In the genomic region with DNA sequence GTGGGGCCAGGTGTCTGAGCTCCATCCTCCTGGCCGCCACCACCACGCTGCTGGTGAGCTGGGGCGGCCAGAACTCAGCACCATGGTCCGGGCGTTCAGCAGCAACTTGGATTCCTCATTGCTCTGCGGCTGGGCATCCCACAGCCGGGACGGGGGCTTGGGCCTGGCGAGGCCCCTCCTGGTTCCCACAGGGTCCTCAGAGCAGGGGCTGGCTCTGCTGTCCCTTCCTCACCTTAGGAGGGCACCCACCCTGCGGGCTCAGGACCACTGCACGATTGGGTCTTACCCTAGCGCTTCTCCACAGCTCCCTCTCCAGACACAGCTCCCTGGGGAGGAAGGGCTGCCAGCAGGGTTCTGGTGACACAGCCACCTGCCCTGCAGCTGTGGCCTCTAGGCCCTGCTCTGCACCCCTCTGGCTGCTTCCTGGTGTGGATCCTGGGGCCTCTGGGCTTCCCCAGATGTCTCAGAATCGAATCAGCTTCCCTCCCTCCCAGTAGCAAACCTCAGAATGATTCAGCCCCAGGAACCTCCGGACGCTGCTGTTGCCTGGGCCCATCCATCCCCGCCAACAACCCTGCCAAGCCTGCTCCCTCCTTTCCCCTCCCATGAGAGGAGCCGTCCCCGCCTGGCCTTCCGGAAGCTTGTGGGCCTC, we compare ENCODE assay signal across 9 cellular contexts. TPM values are rescaled to one million over a fixed set of nuclear protein-coding genes. Genes with fewer than 3 reads are reported as not detected.
DNase-seq lines count a peak whose midpoint lies in the region; ATAC-seq, FAIRE-seq and TF ChIP-seq lines count a peak whose summit lies in the region.
"Had no signal": no experiment of that assay in that cellular context is flagged by ENCODE, and none has a peak within 500 bp of the region (broad histone marks: within the 10 kb centered on the region; RNA-seq: fewer than 3 reads in every experiment).

No MANE protein-coding gene starts in this region.

- H3K27me3 ChIP-seq in PC-3 (ENCODE audit: low read length) (no peaks in the 10 kb centered on the region), A673 (replicated peaks; ENCODE audit: insufficient read depth, low read depth, low read length, poor library complexity) (no peaks in the 10 kb centered on the region)

- H3K27ac ChIP-seq in PC-3 (ENCODE audit: low read length) (peak overlapping the region; percentile 61), A673 (ENCODE audit: low read depth, low read length, poor library complexity, severe bottlenecking) (no peak overlapping the region)

- H3K4me1 ChIP-seq in PC-3 (ENCODE audit: insufficient read depth, low read length) (peaks cover 42% of the 10 kb centered on the region), A673 (ENCODE audit: insufficient read depth, low read length, poor library complexity, severe bottlenecking) (no peaks in the 10 kb centered on the region)

- CTCF ChIA-PET in PC-3 (lab: Charles Lee) = no interaction called here
- CTCF ChIA-PET in A673 (lab: Charles Lee) = no interaction called here

- BruUV-seq in PC-3 (replicated peaks; lab: Mats Ljungman, UMichigan) (no TSS peak), A673 (replicated peaks; lab: Mats Ljungman, UMichigan) (no TSS peak)

- peak overlapping the region; percentile 18; the same call in 1 of the 2 replicates for H3K9ac ChIP-seq in PC-3 (ENCODE audit: low read length)

- H3K9me3 ChIP-seq in PC-3 (ENCODE audit: low read length) = peaks cover 5% of the 10 kb centered on the region; the same call in 1 of the 2 replicates
- peaks cover 6% of the 10 kb centered on the region for H3K9me3 ChIP-seq in A673 (ENCODE audit: low read depth, low read length, poor library complexity, severe bottlenecking)

- H3F3A ChIP-seq in PC-3 (ENCODE audit: low read length, unreplicated experiment) = no peaks in the 10 kb centered on the region

- FAIRE-seq in frontal cortex (lab: Jason Lieb, UNC) = no peak

- H3K4me3 ChIP-seq in PC-3 (ENCODE audit: low read length) = no peak overlapping the region
- no peak overlapping the region for H3K4me3 ChIP-seq in fibroblast of mammary gland (ENCODE audit: control insufficient read depth, low read depth, low read length)
- no peak overlapping the region for H3K4me3 ChIP-seq in A673 (ENCODE audit: low read depth, low read length, poor library complexity, severe bottlenecking)

- intact Hi-C loops in PC-3 (cut with micrococcal nuclease) (no loop called here), posterior vena cava (cut with DNase I) (no loop called here), A673 (cut with micrococcal nuclease; ENCODE audit: unreplicated experiment) (no loop called here)

- ATAC-seq in PC-3 = peak; percentile 80

- H3K9me2 ChIP-seq in PC-3 (replicated peaks; ENCODE audit: low read length) = no peaks in the 10 kb centered on the region

- DNase-seq in GM03348 (ENCODE audit: low spot score) (peak; percentile 91), PC-3 (peak; percentile 88), fibroblast of mammary gland (ENCODE audit: low read depth) (peak; percentile 88), posterior vena cava (ENCODE audit: low spot score) (peak; percentile 71), A673 (ENCODE audit: low spot score) (no peak), frontal cortex (ENCODE audit: low spot score in 2 of 2) (no peak), hippocampal formation (lab: John Stamatoyannopoulos, UW) (no peak), NCI-H1436 treated with DMSO at 0.1 percent for 48 hours (lab: John Stamatoyannopoulos, UW) (no peak)

- TF ChIP-seq CTCF in PC-3 (conservative IDR thresholded peaks at IDR 0.05; ENCODE audit: low read depth, low read length) = no peak
- no peak for TF ChIP-seq CTCF in fibroblast of mammary gland (conservative IDR thresholded peaks at IDR 0.05; ENCODE audit: control insufficient read depth, insufficient read depth, low read depth, low read length)
- TF ChIP-seq CTCF in A673 (conservative IDR thresholded peaks at IDR 0.05; ENCODE audit: low read depth, low read length) = no peak

- peak overlapping the region; percentile 10; the same call in 1 of the 2 replicates for H2AFZ ChIP-seq in PC-3 (ENCODE audit: low read length)

- no peaks in the 10 kb centered on the region for H4K20me1 ChIP-seq in PC-3 (ENCODE audit: low read length)

- H3K4me2 ChIP-seq in PC-3 (ENCODE audit: low read length) = peak overlapping the region; percentile 41

- H3K36me3 ChIP-seq in PC-3 (ENCODE audit: low read depth, low read length) = no peaks in the 10 kb centered on the region
- H3K36me3 ChIP-seq in A673 (ENCODE audit: insufficient read depth, low read length, poor library complexity, severe bottlenecking) = no peaks in the 10 kb centered on the region

- no peaks in the 10 kb centered on the region for H3K79me2 ChIP-seq in PC-3 (ENCODE audit: low read length)

- POLR2A ChIA-PET in PC-3 (lab: Charles Lee; ENCODE audit: unreplicated experiment) = no interaction called here
- POLR2A ChIA-PET in A673 (lab: Charles Lee; ENCODE audit: low non-redundant PET) = no interaction called here

RNA-seq across cellular contexts. Expression of a gene that starts 25.0 kb away (rescaled TPM):
- total RNA-seq in PC-3 (2014; rRNA removed) (not detected in 2 replicates), posterior vena cava (not detected), A673 (2021) (not detected in 2 replicates), frontal cortex (not detected)
- total RNA-seq: lung microvascular endothelial cell had no signal

Comparison
In these comparisons a context has a peak if more than half of its experiments do, and no peak if none do; other contexts are left out.
1. DNase-seq: peak in GM03348 (single experiment), PC-3 (single experiment), fibroblast of mammary gland (single experiment) and posterior vena cava (single experiment); none in A673 (single experiment), frontal cortex (0 of 2), hippocampal formation (0 of 2) and NCI-H1436 treated with DMSO at 0.1 percent for 48 hours (single experiment).